10 cellular contexts compared by ENCODE assay signal in the genomic region with DNA sequence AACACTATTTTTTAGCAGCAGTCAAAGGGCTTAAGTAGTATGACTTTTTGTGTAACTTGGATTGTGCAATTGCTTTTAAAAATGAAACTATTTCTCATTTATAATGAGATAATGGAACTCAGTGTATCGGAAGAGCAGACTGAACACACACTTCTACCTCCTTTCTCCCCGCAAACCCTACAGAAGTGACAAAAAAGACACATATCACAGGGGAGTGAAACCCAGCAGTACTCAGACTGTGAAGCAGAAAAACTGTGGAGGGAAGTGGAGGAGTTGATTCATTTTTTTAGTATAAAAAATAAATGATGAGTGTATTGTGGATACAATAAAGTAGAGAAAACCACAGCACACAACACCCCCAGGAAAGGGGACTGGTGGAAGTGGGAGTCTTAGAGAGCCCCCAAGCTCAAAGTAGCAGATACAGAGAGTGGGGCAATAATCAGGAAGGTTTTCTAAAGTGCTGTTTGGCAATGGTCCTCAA. TPM values are rescaled to one million over a fixed set of nuclear protein-coding genes. Genes with fewer than 3 reads are reported as not detected.
DNase-seq lines count a peak whose midpoint lies in the region; ATAC-seq and TF ChIP-seq lines count a peak whose summit lies in the region.
"Had no signal": no experiment of that assay in that cellular context is flagged by ENCODE, and none has a peak within 500 bp of the region (broad histone marks: within the 10 kb centered on the region; RNA-seq: fewer than 3 reads in every experiment).

No MANE protein-coding gene starts in this region.

- ATAC-seq in lower lobe of right lung (peak; percentile 77 to 79), GM19467 (IDR thresholded peaks at IDR 0.05; ENCODE audit: unreplicated experiment) (no peak)

- H3K27ac Mint-ChIP-seq in CD14-positive monocyte: peak overlapping the region; percentile 94 to 98 (median 96)
- H3K27ac Mint-ChIP-seq in activated naive CD4-positive, alpha-beta T cell treated with anti-CD3 and anti-CD28 coated beads for 36 hours: peak overlapping the region; percentile 79

- H3K4me3 Mint-ChIP-seq in CD14-positive monocyte: peak overlapping the region; percentile 70 to 87
- H3K4me3 Mint-ChIP-seq in activated naive CD4-positive, alpha-beta T cell treated with anti-CD3 and anti-CD28 coated beads for 36 hours: peak overlapping the region; percentile 50

- 21 to 28% methylated on average over 2 of the region's 2 CpGs for WGBS in GM23248 (ENCODE audit: low coverage in 1 of 2, low lambda C conversion rate in 2 of 2, missing lambda C conversion rate in 2 of 2), 2 experiments

- H3K4me1 Mint-ChIP-seq in CD14-positive monocyte: peaks cover 54% of the 10 kb centered on the region
- H3K4me1 Mint-ChIP-seq in activated naive CD4-positive, alpha-beta T cell treated with anti-CD3 and anti-CD28 coated beads for 36 hours (ENCODE audit: low read depth): peaks cover 70% of the 10 kb centered on the region

- in situ Hi-C loops in GM23248 (cut with MboI): no loop called here

- DNase-seq in CD14-positive monocyte (ENCODE audit: low spot score) (no peak), GM23248 (peak; percentile 64), lower lobe of right lung (no peak), HuH-7 (ENCODE audit: low spot score) (no peak), hypothalamus (lab: John Stamatoyannopoulos, UW) (no peak), midbrain (lab: John Stamatoyannopoulos, UW) (no peak)
- DNase-seq in activated naive CD4-positive, alpha-beta T cell treated with anti-CD3 and anti-CD28 coated beads for 36 hours: peak; percentile 49

- H3K4me2 ChIP-seq in GM23248 (ENCODE audit: unreplicated experiment): peak overlapping the region; percentile 73

- H3K4me3 ChIP-seq in GM23248 (peak overlapping the region; percentile 61), lower lobe of right lung (peak overlapping the region; percentile 31)

- H3K4me1 ChIP-seq in GM23248 (ENCODE audit: insufficient read depth) (peaks cover 70% of the 10 kb centered on the region), lower lobe of right lung (peaks cover 68% of the 10 kb centered on the region)

- no peaks in the 10 kb centered on the region for H3K27me3 Mint-ChIP-seq in CD14-positive monocyte (ENCODE audit: low read depth in 3 of 3)
- no peaks in the 10 kb centered on the region for H3K27me3 Mint-ChIP-seq in activated naive CD4-positive, alpha-beta T cell treated with anti-CD3 and anti-CD28 coated beads for 36 hours (ENCODE audit: low read depth)

- H3K9me3 ChIP-seq in GM23248 (ENCODE audit: low read depth): no peaks in the 10 kb centered on the region
- H3K9me3 ChIP-seq in lower lobe of right lung: no peaks in the 10 kb centered on the region

- peak overlapping the region; percentile 59 for H2AFZ ChIP-seq in GM23248

- peaks cover 20 to 31% of the 10 kb centered on the region in 2 donors for H3K36me3 Mint-ChIP-seq in CD14-positive monocyte
- H3K36me3 Mint-ChIP-seq in activated naive CD4-positive, alpha-beta T cell treated with anti-CD3 and anti-CD28 coated beads for 36 hours (ENCODE audit: low read depth): no peaks in the 10 kb centered on the region

- H3K27ac ChIP-seq in GM23248 (peak overlapping the region; percentile 91), lower lobe of right lung (peak overlapping the region; percentile 69)
- H3K27ac ChIP-seq: VCaP had no signal

- H3K9ac ChIP-seq in GM23248: peak overlapping the region; percentile 68

- H3K27me3 ChIP-seq in GM23248 (replicated peaks; ENCODE audit: insufficient read depth): no peaks in the 10 kb centered on the region
- no peaks in the 10 kb centered on the region for H3K27me3 ChIP-seq in lower lobe of right lung (ENCODE audit: low read depth)

- H3K36me3 ChIP-seq in GM23248 (ENCODE audit: low read depth) (no peaks in the 10 kb centered on the region), lower lobe of right lung (no peaks in the 10 kb centered on the region)

- H3K9me2 ChIP-seq in GM23248 (ENCODE audit: insufficient read depth): no peaks in the 10 kb centered on the region

- H3K79me2 ChIP-seq in GM23248 (ENCODE audit: insufficient read depth): peaks cover 60% of the 10 kb centered on the region

- no peaks in the 10 kb centered on the region for H4K20me1 ChIP-seq in GM23248 (ENCODE audit: insufficient read depth)

- intact Hi-C loops in CD14-positive monocyte (cut with micrococcal nuclease) (loop anchor here (5.0 to 10.0 kb wide), 3 partner anchors 102 to 174 kb away; no protein-coding TSS in a partner anchor), lower lobe of right lung (cut with DNase I) (no loop called here)
- intact Hi-C loops in activated naive CD4-positive, alpha-beta T cell treated with anti-CD3 and anti-CD28 coated beads for 36 hours (cut with micrococcal nuclease): loop anchor here (1.0 to 10.0 kb wide), 12 partner anchors 8 to 479 kb away; partner anchors contain the start of gene CYSLTR2

- peaks cover 43% of the 10 kb centered on the region for H3F3A ChIP-seq in GM23248 (ENCODE audit: insufficient read depth)

- CTCF ChIA-PET in activated naive CD4-positive, alpha-beta T cell treated with anti-CD3 and anti-CD28 coated beads for 36 hours (lab: Charles Lee): interaction anchor here (0.8 to 1.3 kb wide), 2 partner anchors 171 to 178 kb away, joined by 3 read pairs; no protein-coding TSS in a partner anchor

- no peaks in the 10 kb centered on the region for H3K9me3 Mint-ChIP-seq in CD14-positive monocyte
- H3K9me3 Mint-ChIP-seq in activated naive CD4-positive, alpha-beta T cell treated with anti-CD3 and anti-CD28 coated beads for 36 hours: no peaks in the 10 kb centered on the region

- TF ChIP-seq CTCF in CD14-positive monocyte (IDR thresholded peaks at IDR 0.05) (no peak), lower lobe of right lung (IDR thresholded peaks at IDR 0.05) (no peak)

RNA-seq across cellular contexts. Expression of gene LPAR6, which starts 9.7 kb away (rescaled TPM):
- polyA plus RNA-seq in CD14-positive monocyte: 10 to 100 TPM; 17.2 to 62.1 TPM
- total RNA-seq in GM23248 (2014; rRNA removed; shearing (Covaris generic)): 2.8 and 8.1 TPM in 2 replicates
- 3.8 and 6.6 TPM in 2 replicates for polyA plus RNA-seq in GM23248 (2016; fragmentation: Nextera tagmentation; extraction: Ambion mirVana)
- 1 to 10 TPM; 6.1 to 6.6 TPM for total RNA-seq in activated naive CD4-positive, alpha-beta T cell treated with anti-CD3 and anti-CD28 coated beads for 36 hours
- total RNA-seq in lower lobe of right lung: 25.7 TPM
- polyA plus RNA-seq: neural cell had no signal

Comparison
In these comparisons a context has a peak if more than half of its experiments do, and no peak if none do; other contexts are left out.
1. DNase-seq: peak in GM23248 (single experiment) and activated naive CD4-positive, alpha-beta T cell treated with anti-CD3 and anti-CD28 coated beads for 36 hours (single experiment); none in CD14-positive monocyte (single experiment), lower lobe of right lung (single experiment), HuH-7 (single experiment), hypothalamus (0 of 51) and midbrain (single experiment).